ENCODE assay signal across 1 cellular context in genomic region chr13:60396783-60397692, GRCh38.
TF ChIP-seq lines count a peak whose summit lies in the region.

Gene TDRD3, plus strand, starts transcription at chr13:60397220. Its CDS starts 145 bp downstream, at chr13:60397365.

TF ChIP-seq in HepG2, 621 proteins besides CTCF, POLR2A, EP300 and RAD21 (continued from another document and continues in another):
- TF ChIP-seq AHDC1 (CRISPR knock-in tag; IDR thresholded peaks at IDR 0.05; ENCODE audit: borderline replicate concordance) (no peak), ZNF280B (CRISPR knock-in tag; IDR thresholded peaks at IDR 0.05; ENCODE audit: borderline replicate concordance) (no peak; the same call in 1 of the 2 replicates), SATB2 (CRISPR knock-in tag; IDR thresholded peaks at IDR 0.05) (0 out of 2 replicates have a peak, but pooled peaks have one; percentile 6), SMAD3 (CRISPR knock-in tag; IDR thresholded peaks at IDR 0.05) (no peak), ZNF530 (CRISPR knock-in tag; IDR thresholded peaks at IDR 0.05; ENCODE audit: low read depth) (no peak), BCLAF1 (IDR thresholded peaks at IDR 0.05) (no peak), SRSF9 (IDR thresholded peaks at IDR 0.05; ENCODE audit: borderline replicate concordance, insufficient read depth, low read depth, low read length, poor library complexity, severe bottlenecking) (no peak), CENPBD1 (CRISPR knock-in tag; IDR thresholded peaks at IDR 0.05; ENCODE audit: borderline replicate concordance, low read depth) (no peak), ZSCAN12 (CRISPR knock-in tag; IDR thresholded peaks at IDR 0.05) (no peak), KAT7 (CRISPR knock-in tag; IDR thresholded peaks at IDR 0.05; ENCODE audit: borderline replicate concordance) (no peak), ZNF251 (CRISPR knock-in tag; IDR thresholded peaks at IDR 0.05) (no peak), NFKB2 (CRISPR knock-in tag; IDR thresholded peaks at IDR 0.05; ENCODE audit: borderline replicate concordance) (peak; percentile 11; the same call in 1 of the 2 replicates), AKAP8 (CRISPR knock-in tag; IDR thresholded peaks at IDR 0.05) (no peak), MAX (IDR thresholded peaks at IDR 0.05) (peak; percentile 37), ZNF550 (CRISPR knock-in tag; IDR thresholded peaks at IDR 0.05; ENCODE audit: borderline replicate concordance) (no peak; the same call in 1 of the 2 replicates), ZNF10 (CRISPR knock-in tag; IDR thresholded peaks at IDR 0.05; ENCODE audit: borderline replicate concordance, low read depth) (no peak), ZNF547 (CRISPR knock-in tag; IDR thresholded peaks at IDR 0.05) (no peak), HDAC1 (CRISPR knock-in tag; IDR thresholded peaks at IDR 0.05) (no peak), ZNF30 (CRISPR knock-in tag; IDR thresholded peaks at IDR 0.05) (no peak), SP2 (CRISPR knock-in tag; IDR thresholded peaks at IDR 0.05) (no peak), SNAPC5 (CRISPR knock-in tag; IDR thresholded peaks at IDR 0.05; ENCODE audit: borderline replicate concordance) (no peak), HMG20B (CRISPR knock-in tag; conservative IDR thresholded peaks at IDR 0.05) (no peak), HOXA7 (CRISPR knock-in tag; IDR thresholded peaks at IDR 0.05) (no peak), ASH2L (IDR thresholded peaks at IDR 0.05; ENCODE audit: insufficient read length, low read depth, low read length) (peak; percentile 62), DPF2 (CRISPR knock-in tag; IDR thresholded peaks at IDR 0.05; ENCODE audit: borderline replicate concordance, low read depth) (no peak), AGO2 (optimal IDR thresholded peaks at IDR 0.05; ENCODE audit: low read depth, low read length) (peak; percentile 74), KLF15 (CRISPR knock-in tag; IDR thresholded peaks at IDR 0.05; ENCODE audit: borderline replicate concordance) (no peak)
- TF ChIP-seq, protein P1, sequence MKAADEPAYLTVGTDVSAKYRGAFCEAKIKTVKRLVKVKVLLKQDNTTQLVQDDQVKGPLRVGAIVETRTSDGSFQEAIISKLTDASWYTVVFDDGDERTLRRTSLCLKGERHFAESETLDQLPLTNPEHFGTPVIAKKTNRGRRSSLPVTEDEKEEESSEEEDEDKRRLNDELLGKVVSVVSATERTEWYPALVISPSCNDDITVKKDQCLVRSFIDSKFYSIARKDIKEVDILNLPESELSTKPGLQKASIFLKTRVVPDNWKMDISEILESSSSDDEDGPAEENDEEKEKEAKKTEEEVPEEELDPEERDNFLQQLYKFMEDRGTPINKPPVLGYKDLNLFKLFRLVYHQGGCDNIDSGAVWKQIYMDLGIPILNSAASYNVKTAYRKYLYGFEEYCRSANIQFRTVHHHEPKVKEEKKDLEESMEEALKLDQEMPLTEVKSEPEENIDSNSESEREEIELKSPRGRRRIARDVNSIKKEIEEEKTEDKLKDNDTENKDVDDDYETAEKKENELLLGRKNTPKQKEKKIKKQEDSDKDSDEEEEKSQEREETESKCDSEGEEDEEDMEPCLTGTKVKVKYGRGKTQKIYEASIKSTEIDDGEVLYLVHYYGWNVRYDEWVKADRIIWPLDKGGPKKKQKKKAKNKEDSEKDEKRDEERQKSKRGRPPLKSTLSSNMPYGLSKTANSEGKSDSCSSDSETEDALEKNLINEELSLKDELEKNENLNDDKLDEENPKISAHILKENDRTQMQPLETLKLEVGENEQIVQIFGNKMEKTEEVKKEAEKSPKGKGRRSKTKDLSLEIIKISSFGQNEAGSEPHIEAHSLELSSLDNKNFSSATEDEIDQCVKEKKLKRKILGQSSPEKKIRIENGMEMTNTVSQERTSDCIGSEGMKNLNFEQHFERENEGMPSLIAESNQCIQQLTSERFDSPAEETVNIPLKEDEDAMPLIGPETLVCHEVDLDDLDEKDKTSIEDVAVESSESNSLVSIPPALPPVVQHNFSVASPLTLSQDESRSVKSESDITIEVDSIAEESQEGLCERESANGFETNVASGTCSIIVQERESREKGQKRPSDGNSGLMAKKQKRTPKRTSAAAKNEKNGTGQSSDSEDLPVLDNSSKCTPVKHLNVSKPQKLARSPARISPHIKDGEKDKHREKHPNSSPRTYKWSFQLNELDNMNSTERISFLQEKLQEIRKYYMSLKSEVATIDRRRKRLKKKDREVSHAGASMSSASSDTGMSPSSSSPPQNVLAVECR (CRISPR knock-in tag; IDR thresholded peaks at IDR 0.05; ENCODE audit: borderline replicate concordance): peak; percentile 60; the same call in 1 of the 2 replicates
- TF ChIP-seq, protein P2, sequence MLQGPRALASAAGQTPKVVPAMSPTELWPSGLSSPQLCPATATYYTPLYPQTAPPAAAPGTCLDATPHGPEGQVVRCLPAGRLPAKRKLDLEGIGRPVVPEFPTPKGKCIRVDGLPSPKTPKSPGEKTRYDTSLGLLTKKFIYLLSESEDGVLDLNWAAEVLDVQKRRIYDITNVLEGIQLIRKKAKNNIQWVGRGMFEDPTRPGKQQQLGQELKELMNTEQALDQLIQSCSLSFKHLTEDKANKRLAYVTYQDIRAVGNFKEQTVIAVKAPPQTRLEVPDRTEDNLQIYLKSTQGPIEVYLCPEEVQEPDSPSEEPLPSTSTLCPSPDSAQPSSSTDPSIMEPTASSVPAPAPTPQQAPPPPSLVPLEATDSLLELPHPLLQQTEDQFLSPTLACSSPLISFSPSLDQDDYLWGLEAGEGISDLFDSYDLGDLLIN (CRISPR knock-in tag; IDR thresholded peaks at IDR 0.05; ENCODE audit: borderline replicate concordance): no peak
- TF ChIP-seq, protein P3, sequence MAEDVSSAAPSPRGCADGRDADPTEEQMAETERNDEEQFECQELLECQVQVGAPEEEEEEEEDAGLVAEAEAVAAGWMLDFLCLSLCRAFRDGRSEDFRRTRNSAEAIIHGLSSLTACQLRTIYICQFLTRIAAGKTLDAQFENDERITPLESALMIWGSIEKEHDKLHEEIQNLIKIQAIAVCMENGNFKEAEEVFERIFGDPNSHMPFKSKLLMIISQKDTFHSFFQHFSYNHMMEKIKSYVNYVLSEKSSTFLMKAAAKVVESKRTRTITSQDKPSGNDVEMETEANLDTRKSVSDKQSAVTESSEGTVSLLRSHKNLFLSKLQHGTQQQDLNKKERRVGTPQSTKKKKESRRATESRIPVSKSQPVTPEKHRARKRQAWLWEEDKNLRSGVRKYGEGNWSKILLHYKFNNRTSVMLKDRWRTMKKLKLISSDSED (CRISPR knock-in tag; IDR thresholded peaks at IDR 0.05): no peak
- TF ChIP-seq, protein P4, sequence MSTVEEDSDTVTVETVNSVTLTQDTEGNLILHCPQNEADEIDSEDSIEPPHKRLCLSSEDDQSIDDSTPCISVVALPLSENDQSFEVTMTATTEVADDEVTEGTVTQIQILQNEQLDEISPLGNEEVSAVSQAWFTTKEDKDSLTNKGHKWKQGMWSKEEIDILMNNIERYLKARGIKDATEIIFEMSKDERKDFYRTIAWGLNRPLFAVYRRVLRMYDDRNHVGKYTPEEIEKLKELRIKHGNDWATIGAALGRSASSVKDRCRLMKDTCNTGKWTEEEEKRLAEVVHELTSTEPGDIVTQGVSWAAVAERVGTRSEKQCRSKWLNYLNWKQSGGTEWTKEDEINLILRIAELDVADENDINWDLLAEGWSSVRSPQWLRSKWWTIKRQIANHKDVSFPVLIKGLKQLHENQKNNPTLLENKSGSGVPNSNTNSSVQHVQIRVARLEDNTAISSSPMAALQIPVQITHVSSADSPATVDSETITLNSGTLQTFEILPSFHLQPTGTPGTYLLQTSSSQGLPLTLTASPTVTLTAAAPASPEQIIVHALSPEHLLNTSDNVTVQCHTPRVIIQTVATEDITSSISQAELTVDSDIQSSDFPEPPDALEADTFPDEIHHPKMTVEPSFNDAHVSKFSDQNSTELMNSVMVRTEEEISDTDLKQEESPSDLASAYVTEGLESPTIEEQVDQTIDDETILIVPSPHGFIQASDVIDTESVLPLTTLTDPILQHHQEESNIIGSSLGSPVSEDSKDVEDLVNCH (CRISPR knock-in tag; IDR thresholded peaks at IDR 0.05): no peak
- TF ChIP-seq, protein P5, sequence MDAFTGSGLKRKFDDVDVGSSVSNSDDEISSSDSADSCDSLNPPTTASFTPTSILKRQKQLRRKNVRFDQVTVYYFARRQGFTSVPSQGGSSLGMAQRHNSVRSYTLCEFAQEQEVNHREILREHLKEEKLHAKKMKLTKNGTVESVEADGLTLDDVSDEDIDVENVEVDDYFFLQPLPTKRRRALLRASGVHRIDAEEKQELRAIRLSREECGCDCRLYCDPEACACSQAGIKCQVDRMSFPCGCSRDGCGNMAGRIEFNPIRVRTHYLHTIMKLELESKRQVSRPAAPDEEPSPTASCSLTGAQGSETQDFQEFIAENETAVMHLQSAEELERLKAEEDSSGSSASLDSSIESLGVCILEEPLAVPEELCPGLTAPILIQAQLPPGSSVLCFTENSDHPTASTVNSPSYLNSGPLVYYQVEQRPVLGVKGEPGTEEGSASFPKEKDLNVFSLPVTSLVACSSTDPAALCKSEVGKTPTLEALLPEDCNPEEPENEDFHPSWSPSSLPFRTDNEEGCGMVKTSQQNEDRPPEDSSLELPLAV (CRISPR knock-in tag; conservative IDR thresholded peaks at IDR 0.05; ENCODE audit: low read depth): no peak
- TF ChIP-seq, protein P6, sequence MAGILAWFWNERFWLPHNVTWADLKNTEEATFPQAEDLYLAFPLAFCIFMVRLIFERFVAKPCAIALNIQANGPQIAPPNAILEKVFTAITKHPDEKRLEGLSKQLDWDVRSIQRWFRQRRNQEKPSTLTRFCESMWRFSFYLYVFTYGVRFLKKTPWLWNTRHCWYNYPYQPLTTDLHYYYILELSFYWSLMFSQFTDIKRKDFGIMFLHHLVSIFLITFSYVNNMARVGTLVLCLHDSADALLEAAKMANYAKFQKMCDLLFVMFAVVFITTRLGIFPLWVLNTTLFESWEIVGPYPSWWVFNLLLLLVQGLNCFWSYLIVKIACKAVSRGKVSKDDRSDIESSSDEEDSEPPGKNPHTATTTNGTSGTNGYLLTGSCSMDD (CRISPR knock-in tag; IDR thresholded peaks at IDR 0.05): no peak
